In the genomic region with DNA sequence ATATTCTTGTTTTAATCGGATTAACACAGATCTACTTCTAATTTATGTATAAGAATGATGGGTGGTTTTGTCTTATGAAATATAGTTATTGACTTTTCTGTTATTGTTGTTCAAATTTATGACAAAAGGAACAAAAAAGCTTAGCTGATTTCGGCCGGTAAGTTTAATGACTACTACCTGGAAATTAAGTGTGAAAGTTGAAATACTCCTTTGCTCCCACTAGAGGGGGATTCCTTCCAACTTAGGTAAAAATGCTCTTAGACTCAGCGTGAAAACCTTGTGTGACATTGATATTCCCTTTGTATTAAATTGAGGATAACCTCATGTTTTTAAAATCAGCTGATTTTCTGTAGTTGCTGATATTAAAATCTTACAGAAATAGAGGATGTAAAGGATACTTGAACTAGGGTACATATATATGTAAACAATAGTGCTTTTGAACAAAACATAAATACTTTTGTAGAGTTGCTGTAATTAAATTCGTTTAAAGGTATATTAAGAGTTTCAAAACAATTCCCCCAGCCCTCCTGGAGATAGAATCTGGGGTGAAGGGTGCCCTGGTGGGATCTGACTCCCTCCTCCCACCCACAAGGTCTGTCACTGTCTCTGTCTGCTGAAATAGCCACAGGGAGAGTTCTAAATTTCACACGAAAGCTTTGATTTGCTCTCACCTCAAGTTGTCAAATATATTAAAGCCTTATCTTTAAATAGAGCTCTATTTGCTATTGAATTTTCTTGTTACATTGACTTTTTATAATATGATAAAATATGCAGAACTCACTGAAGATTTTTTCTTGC, we compare ENCODE assay signal across 8 cellular contexts.
DNase-seq lines count a peak whose midpoint lies in the region; ATAC-seq, FAIRE-seq and TF ChIP-seq lines count a peak whose summit lies in the region.

No MANE protein-coding gene starts in this region.

- TF ChIP-seq CTCF in GM10266 (IDR thresholded peaks at IDR 0.05; ENCODE audit: control insufficient read depth, insufficient read depth, low read depth, missing control alignments) (peak; percentile 55), WI38 (IDR thresholded peaks at IDR 0.05; ENCODE audit: low read depth, low read length) (peak; percentile 37), gastroesophageal sphincter (IDR thresholded peaks at IDR 0.05) (peak; percentile 43 to 78 (median 68)), sigmoid colon (IDR thresholded peaks at IDR 0.05) (peak in 3 of 4 experiments; percentile 57 to 68 (median 64))

- no peak for TF ChIP-seq POLR2A in gastroesophageal sphincter (IDR thresholded peaks at IDR 0.05)
- no peak for TF ChIP-seq POLR2A in sigmoid colon (IDR thresholded peaks at IDR 0.05)
- TF ChIP-seq POLR2A in H54 (IDR thresholded peaks at IDR 0.05; ENCODE audit: low read depth, low read length): no peak

- H3K4me3 ChIP-seq in WI38 (ENCODE audit: low read depth, low read length) (no peak overlapping the region), gastroesophageal sphincter (no peak overlapping the region), sigmoid colon (no peak overlapping the region)

- ATAC-seq in gastroesophageal sphincter (no peak), GM19328 (IDR thresholded peaks at IDR 0.05; ENCODE audit: unreplicated experiment) (no peak)

- FAIRE-seq in A204.1 (lab: Jason Lieb, UNC) (peak; percentile 85), H54 (lab: Jason Lieb, UNC) (no peak)

- H3K27me3 ChIP-seq in gastroesophageal sphincter: no peaks in the 10 kb centered on the region
- no peaks in the 10 kb centered on the region for H3K27me3 ChIP-seq in sigmoid colon

- no peaks in the 10 kb centered on the region for H3K9me3 ChIP-seq in gastroesophageal sphincter
- H3K9me3 ChIP-seq in sigmoid colon: no peaks in the 10 kb centered on the region

- H3K4me1 ChIP-seq in gastroesophageal sphincter (peaks cover 4 to 52% (median 13%) of the 10 kb centered on the region in 3 donors), sigmoid colon (peaks cover 0 to 47% (median 42%) of the 10 kb centered on the region in 4 donors)

- intact Hi-C loops in sigmoid colon (cut with DNase I): loop anchor here (1.0 to 2.0 kb wide), 2 partner anchors 146 to 240 kb away; no protein-coding TSS in a partner anchor

- WGBS in gastroesophageal sphincter (ENCODE audit: low coverage in 1 of 2), 2 donors: 21 to 26% methylated on average over 6 of the region's 6 CpGs
- 24 to 33% methylated on average over 6 of the region's 6 CpGs for WGBS in sigmoid colon, 2 donors

- H3K36me3 ChIP-seq in gastroesophageal sphincter: no peaks in the 10 kb centered on the region
- H3K36me3 ChIP-seq in sigmoid colon: no peaks in the 10 kb centered on the region

- DNase-seq in GM10266 (ENCODE audit: extremely low spot score) (peak; percentile 34), NCI-H1436 treated with DMSO at 0.1 percent for 48 hours (lab: John Stamatoyannopoulos, UW) (peak; percentile 24), sigmoid colon (no peak), H54 (ENCODE audit: insufficient read length, low spot score) (no peak)

- H3K27ac ChIP-seq in gastroesophageal sphincter (no peak overlapping the region), sigmoid colon (peak overlapping the region in 1 of 4 donors; percentile 70)

- TF ChIP-seq EP300 in gastroesophageal sphincter (IDR thresholded peaks at IDR 0.05): no peak
- no peak for TF ChIP-seq EP300 in sigmoid colon (IDR thresholded peaks at IDR 0.05)

Comparison
In these comparisons a context has a peak if more than half of its experiments do, and no peak if none do; other contexts are left out.
1. DNase-seq: peak in GM10266 (single experiment) and NCI-H1436 treated with DMSO at 0.1 percent for 48 hours (single experiment); none in sigmoid colon (single experiment) and H54 (single experiment).
2. Peak in every context shown above with its lines, with median percentiles within 50 percentile points of each other: CTCF ChIP-seq.